ENCODE assay signal across 8 cellular contexts in genomic region chrX:3712870-3713224, GRCh38. TPM values are rescaled to one million over a fixed set of nuclear protein-coding genes. Genes with fewer than 3 reads are reported as not detected.
A peak's percentile ranks its signal among the peaks of the same experiment; 100 is the strongest.
DNase-seq lines count a peak whose midpoint lies in the region; ATAC-seq and TF ChIP-seq lines count a peak whose summit lies in the region.

No MANE protein-coding gene starts in this region.

- no peaks in the 10 kb centered on the region for H3K9me2 ChIP-seq in hepatocyte (replicated peaks; ENCODE audit: insufficient read depth)

- H3K4me3 ChIP-seq in hepatocyte: peak overlapping the region; percentile 58
- H3K4me3 ChIP-seq in smooth muscle cell: peak overlapping the region; percentile 82

- H2AFZ ChIP-seq in hepatocyte (peak overlapping the region; percentile 83), smooth muscle cell (ENCODE audit: low read depth) (peak overlapping the region; percentile 49)

- DNase-seq in activated CD8-positive, alpha-beta memory T cell treated with anti-CD3 and anti-CD28 coated beads for 24 hours: peak; percentile 77
- no peak for DNase-seq in activated CD8-positive, alpha-beta memory T cell treated with anti-CD3 and anti-CD28 coated beads, Interleukin-2, amount 50 U/mL, for 4 hours
- no peak for DNase-seq in activated CD4-positive, alpha-beta memory T cell treated with anti-CD3 and anti-CD28 coated beads, Interleukin-2, amount 10 ng/mL, durations not matched to agents 7 days and 5 days
- DNase-seq in hepatocyte (ENCODE audit: low spot score) (no peak), smooth muscle cell (lab: John Stamatoyannopoulos, UW; ENCODE audit: unreplicated experiment) (no peak), ecto neural progenitor cell (ENCODE audit: low spot score) (no peak), NK-92 (lab: John Stamatoyannopoulos, UW; ENCODE audit: unreplicated experiment) (no peak)

- no peaks in the 10 kb centered on the region for H3K27me3 Mint-ChIP-seq in activated CD4-positive, alpha-beta memory T cell treated with anti-CD3 and anti-CD28 coated beads, Interleukin-2, amount 10 ng/mL, durations not matched to agents 7 days and 5 days

- peak overlapping the region; percentile 99 for H3K4me3 Mint-ChIP-seq in activated CD4-positive, alpha-beta memory T cell treated with anti-CD3 and anti-CD28 coated beads, Interleukin-2, amount 10 ng/mL, durations not matched to agents 7 days and 5 days

- H3K4me1 ChIP-seq in hepatocyte (ENCODE audit: insufficient read depth) (no peaks in the 10 kb centered on the region), smooth muscle cell (ENCODE audit: low read depth) (no peaks in the 10 kb centered on the region)

- CTCF ChIA-PET in activated CD4-positive, alpha-beta memory T cell treated with anti-CD3 and anti-CD28 coated beads, Interleukin-2, amount 10 ng/mL, durations not matched to agents 7 days and 5 days (lab: Charles Lee): no interaction called here

- TF ChIP-seq CTCF in hepatocyte (IDR thresholded peaks at IDR 0.05; ENCODE audit: poor library complexity) (no peak), smooth muscle cell (IDR thresholded peaks at IDR 0.05; ENCODE audit: borderline replicate concordance, insufficient read depth, poor library complexity, severe bottlenecking) (no peak)

- H3K9ac ChIP-seq in smooth muscle cell (ENCODE audit: low read depth): no peak overlapping the region

- H3K27ac ChIP-seq in hepatocyte (no peak overlapping the region), smooth muscle cell (ENCODE audit: low read depth) (no peak overlapping the region)

- H3K36me3 Mint-ChIP-seq in activated CD4-positive, alpha-beta memory T cell treated with anti-CD3 and anti-CD28 coated beads, Interleukin-2, amount 10 ng/mL, durations not matched to agents 7 days and 5 days (ENCODE audit: low read depth): peaks cover 31% of the 10 kb centered on the region

- POLR2A ChIA-PET in activated CD4-positive, alpha-beta memory T cell treated with anti-CD3 and anti-CD28 coated beads, Interleukin-2, amount 10 ng/mL, durations not matched to agents 7 days and 5 days (lab: Charles Lee): interaction anchor here (1.0 to 2.1 kb wide), 5 partner anchors 8 to 103 kb away, joined by 3 to 15 read pairs (median 7); no protein-coding TSS in a partner anchor

- H3K36me3 ChIP-seq in hepatocyte (replicated peaks; ENCODE audit: insufficient read depth, low read depth): no peaks in the 10 kb centered on the region
- no peaks in the 10 kb centered on the region for H3K36me3 ChIP-seq in smooth muscle cell (ENCODE audit: low read depth)

- H3K4me2 ChIP-seq in hepatocyte (peak overlapping the region; percentile 81), smooth muscle cell (peak overlapping the region; percentile 89)

- no peaks in the 10 kb centered on the region for H3K9me3 Mint-ChIP-seq in activated CD4-positive, alpha-beta memory T cell treated with anti-CD3 and anti-CD28 coated beads, Interleukin-2, amount 10 ng/mL, durations not matched to agents 7 days and 5 days

- H3K9me3 ChIP-seq in hepatocyte (ENCODE audit: low read depth): no peaks in the 10 kb centered on the region
- no peaks in the 10 kb centered on the region for H3K9me3 ChIP-seq in smooth muscle cell (replicated peaks; ENCODE audit: low read depth)

- 8% methylated on average over 28 of the region's 38 CpGs for WGBS in hepatocyte (ENCODE audit: low lambda C conversion rate, missing lambda C conversion rate)
- WGBS in smooth muscle cell (ENCODE audit: low lambda C conversion rate): 44% methylated on average over 24 of the region's 38 CpGs

- no peaks in the 10 kb centered on the region for H3F3A ChIP-seq in smooth muscle cell (ENCODE audit: low read depth)

- H3K4me1 Mint-ChIP-seq in activated CD4-positive, alpha-beta memory T cell treated with anti-CD3 and anti-CD28 coated beads, Interleukin-2, amount 10 ng/mL, durations not matched to agents 7 days and 5 days: peaks cover 30% of the 10 kb centered on the region

- H4K20me1 ChIP-seq in hepatocyte (ENCODE audit: insufficient read depth, poor library complexity, severe bottlenecking) (no peaks in the 10 kb centered on the region), smooth muscle cell (ENCODE audit: low read depth) (peaks cover 26% of the 10 kb centered on the region)

- peak overlapping the region; percentile 91 for H3K27ac Mint-ChIP-seq in activated CD4-positive, alpha-beta memory T cell treated with anti-CD3 and anti-CD28 coated beads, Interleukin-2, amount 10 ng/mL, durations not matched to agents 7 days and 5 days

- H3K27me3 ChIP-seq in hepatocyte: no peaks in the 10 kb centered on the region
- no peaks in the 10 kb centered on the region for H3K27me3 ChIP-seq in smooth muscle cell (ENCODE audit: low read depth)

- peak; percentile 8 for ATAC-seq in HG03039 (IDR thresholded peaks at IDR 0.05; ENCODE audit: unreplicated experiment)

- H3K79me2 ChIP-seq in hepatocyte (peaks cover 5% of the 10 kb centered on the region), smooth muscle cell (ENCODE audit: low read depth) (no peaks in the 10 kb centered on the region)

RNA-seq across cellular contexts. Expression of gene PRKX, which starts 0.6 kb away (rescaled TPM):
- 100 to 1,000 TPM; 141 to 145 TPM for total RNA-seq in activated CD4-positive, alpha-beta memory T cell treated with anti-CD3 and anti-CD28 coated beads, Interleukin-2, amount 10 ng/mL, durations not matched to agents 7 days and 5 days
- total RNA-seq in hepatocyte: 18.2 and 18.5 TPM in 2 replicates
- 10.7 and 12.1 TPM in 2 replicates for polyA plus RNA-seq in hepatocyte
- total RNA-seq in smooth muscle cell: 9.5 and 12.8 TPM in 2 replicates
- polyA plus RNA-seq in smooth muscle cell: 10.1 and 18.5 TPM in 2 replicates
